ENCODE assay signal across 17 cellular contexts in genomic region chr10:45377321-45377720, GRCh38. TPM values are rescaled to one million over a fixed set of nuclear protein-coding genes. Genes with fewer than 3 reads are reported as not detected.
DNase-seq lines count a peak whose midpoint lies in the region; ATAC-seq and TF ChIP-seq lines count a peak whose summit lies in the region.
"Had no signal": no experiment of that assay in that cellular context is flagged by ENCODE, and none has a peak within 500 bp of the region (broad histone marks: within the 10 kb centered on the region; RNA-seq: fewer than 3 reads in every experiment).

No MANE protein-coding gene starts in this region.

- in situ Hi-C loops in GM13976 (cut with MboI; ENCODE audit: low sequenced_read_pairs, unreplicated experiment): no loop called here

- H3K36me3 ChIP-seq in PC-9 (ENCODE audit: low read depth): 0 out of 2 replicates have a peak, but pooled peaks cover 1% of the 10 kb centered on the region
- H3K36me3 ChIP-seq: SJSA1 had no signal

- peak overlapping the region; percentile 94 for H3K4me2 ChIP-seq in PC-9

- H2AFZ ChIP-seq in PC-9: no peak overlapping the region

- peaks cover 36% of the 10 kb centered on the region for H3K27me3 Mint-ChIP-seq in activated CD4-positive, alpha-beta T cell treated with anti-CD3 and anti-CD28 coated beads, Interleukin-2, amount 10 ng/mL, durations not matched to agents 24 days and 14 days
- H3K27me3 Mint-ChIP-seq in activated CD4-positive, alpha-beta T cell treated with anti-CD3 and anti-CD28 coated beads, Interleukin-2, amount 10 ng/mL, durations not matched to agents 7 days and 5 days: peaks cover 40% of the 10 kb centered on the region

- peaks cover 32% of the 10 kb centered on the region for H3F3A ChIP-seq in PC-9 (ENCODE audit: insufficient read depth, low read depth)

- no peaks in the 10 kb centered on the region for H3K9me3 Mint-ChIP-seq in activated CD4-positive, alpha-beta T cell treated with anti-CD3 and anti-CD28 coated beads, Interleukin-2, amount 10 ng/mL, durations not matched to agents 24 days and 14 days
- no peaks in the 10 kb centered on the region for H3K9me3 Mint-ChIP-seq in activated CD4-positive, alpha-beta T cell treated with anti-CD3 and anti-CD28 coated beads, Interleukin-2, amount 10 ng/mL, durations not matched to agents 7 days and 5 days
- H3K9me3 Mint-ChIP-seq: H9 had no signal

- intact Hi-C loops in activated CD4-positive, alpha-beta T cell treated with anti-CD3 and anti-CD28 coated beads, Interleukin-2, amount 10 ng/mL, durations not matched to agents 24 days and 14 days (cut with micrococcal nuclease): no loop called here
- intact Hi-C loops in PC-9 (cut with micrococcal nuclease; ENCODE audit: unreplicated experiment): loop anchor here (5.0 to 10.0 kb wide), 3 partner anchors 123 to 400 kb away; partner anchors contain the start of genes DEPP1 and ZNF22

- H3K4me1 ChIP-seq in PC-9 (replicated peaks; ENCODE audit: insufficient read depth): peaks cover 37% of the 10 kb centered on the region

- TF ChIP-seq CTCF in PC-9 (conservative IDR thresholded peaks at IDR 0.05) (no peak), GM13976 (IDR thresholded peaks at IDR 0.05; ENCODE audit: borderline replicate concordance, control extremely low read depth, extremely low read depth, insufficient read depth, missing control alignments) (no peak)

- H3K27me3 ChIP-seq in PC-9 (ENCODE audit: insufficient read depth, low read depth): no peaks in the 10 kb centered on the region

- no peaks in the 10 kb centered on the region for H3K36me3 Mint-ChIP-seq in activated CD4-positive, alpha-beta T cell treated with anti-CD3 and anti-CD28 coated beads, Interleukin-2, amount 10 ng/mL, durations not matched to agents 24 days and 14 days (ENCODE audit: low read depth)
- H3K36me3 Mint-ChIP-seq in activated CD4-positive, alpha-beta T cell treated with anti-CD3 and anti-CD28 coated beads, Interleukin-2, amount 10 ng/mL, durations not matched to agents 7 days and 5 days (ENCODE audit: low read depth): peaks cover 2% of the 10 kb centered on the region

- peaks cover 28% of the 10 kb centered on the region for H3K4me1 Mint-ChIP-seq in activated CD4-positive, alpha-beta T cell treated with anti-CD3 and anti-CD28 coated beads, Interleukin-2, amount 10 ng/mL, durations not matched to agents 24 days and 14 days
- peaks cover 29% of the 10 kb centered on the region for H3K4me1 Mint-ChIP-seq in activated CD4-positive, alpha-beta T cell treated with anti-CD3 and anti-CD28 coated beads, Interleukin-2, amount 10 ng/mL, durations not matched to agents 7 days and 5 days

- H3K9me2 ChIP-seq in PC-9 (ENCODE audit: insufficient read depth): no peaks in the 10 kb centered on the region

- CTCF ChIA-PET in activated CD4-positive, alpha-beta T cell treated with anti-CD3 and anti-CD28 coated beads, Interleukin-2, amount 10 ng/mL, durations not matched to agents 7 days and 5 days (lab: Charles Lee): no interaction called here
- CTCF ChIA-PET in PC-9 (lab: Charles Lee): no interaction called here

- H3K27ac ChIP-seq in PC-9: peak overlapping the region; percentile 99
- H3K27ac ChIP-seq: 22Rv1, SJSA1 had no signal

- H3K79me2 ChIP-seq in PC-9 (ENCODE audit: low read depth): peaks cover 46% of the 10 kb centered on the region

- no peaks in the 10 kb centered on the region for H3K9me3 ChIP-seq in PC-9 (ENCODE audit: insufficient read depth, low read depth)
- H3K9me3 ChIP-seq: SJSA1 had no signal

- H3K4me3 Mint-ChIP-seq in activated CD4-positive, alpha-beta T cell treated with anti-CD3 and anti-CD28 coated beads, Interleukin-2, amount 10 ng/mL, durations not matched to agents 24 days and 14 days: no peak overlapping the region
- H3K4me3 Mint-ChIP-seq in activated CD4-positive, alpha-beta T cell treated with anti-CD3 and anti-CD28 coated beads, Interleukin-2, amount 10 ng/mL, durations not matched to agents 7 days and 5 days: no peak overlapping the region
- H3K4me3 Mint-ChIP-seq: H9 had no signal

- H4K20me1 ChIP-seq in PC-9 (ENCODE audit: insufficient read depth): no peaks in the 10 kb centered on the region

- BruUV-seq in PC-9 (replicated peaks; lab: Mats Ljungman, UMichigan): no TSS peak

- ATAC-seq in GM18861 (IDR thresholded peaks at IDR 0.05; ENCODE audit: unreplicated experiment): no peak

- DNase-seq in activated CD4-positive, alpha-beta T cell treated with anti-CD3 and anti-CD28 coated beads, Interleukin-2, amount 10 ng/mL, durations not matched to agents 24 days and 14 days: no peak
- DNase-seq in activated CD4-positive, alpha-beta T cell treated with anti-CD3 and anti-CD28 coated beads, Interleukin-2, amount 10 ng/mL, durations not matched to agents 7 days and 5 days: no peak
- DNase-seq in PC-9: no peak
- peak; percentile 5 for DNase-seq in left kidney (ENCODE audit: low read depth, low spot score)
- DNase-seq in GM13976 (ENCODE audit: low spot score): no peak
- no peak for DNase-seq in NCI-H2081 (lab: John Stamatoyannopoulos, UW)
- no peak for DNase-seq in ureter (ENCODE audit: low spot score)
- DNase-seq: H9, IMR-90, NCI-H187 treated with DMSO at 0.1 percent for 48 hours, NCI-H2171, NCI-H446 treated with DMSO at 0.1 percent for 48 hours, NCI-H748 treated with DMSO at 0.1 percent for 48 hours had no signal

- peak overlapping the region; percentile 60 for H3K27ac Mint-ChIP-seq in activated CD4-positive, alpha-beta T cell treated with anti-CD3 and anti-CD28 coated beads, Interleukin-2, amount 10 ng/mL, durations not matched to agents 24 days and 14 days
- no peak overlapping the region for H3K27ac Mint-ChIP-seq in activated CD4-positive, alpha-beta T cell treated with anti-CD3 and anti-CD28 coated beads, Interleukin-2, amount 10 ng/mL, durations not matched to agents 7 days and 5 days
- H3K27ac Mint-ChIP-seq: H9 had no signal

- POLR2A ChIA-PET in activated CD4-positive, alpha-beta T cell treated with anti-CD3 and anti-CD28 coated beads, Interleukin-2, amount 10 ng/mL, durations not matched to agents 7 days and 5 days (lab: Charles Lee): no interaction called here
- POLR2A ChIA-PET in PC-9 (lab: Charles Lee; ENCODE audit: unreplicated experiment): no interaction called here

- H3K4me3 ChIP-seq in PC-9: no peak overlapping the region
- H3K4me3 ChIP-seq: SJSA1 had no signal

RNA-seq across cellular contexts. Expression of gene ALOX5, which starts 3.3 kb away (rescaled TPM):
- 1.0 and 2.4 TPM in 2 replicates for total RNA-seq in activated CD4-positive, alpha-beta T cell treated with anti-CD3 and anti-CD28 coated beads, Interleukin-2, amount 10 ng/mL, durations not matched to agents 24 days and 14 days
- total RNA-seq in activated CD4-positive, alpha-beta T cell treated with anti-CD3 and anti-CD28 coated beads, Interleukin-2, amount 10 ng/mL, durations not matched to agents 7 days and 5 days: 1 to 10 TPM; 6.7 to 9.0 TPM
- 66.5 and 86.8 TPM in 2 replicates for total RNA-seq in PC-9 (2021)
- 237 TPM for total RNA-seq in ureter
- total RNA-seq: HT1080, IMR-90, SJSA1 had no signal
